Comparison of ENCODE assay signal across 11 cellular contexts in genomic region chr11:45815747-45816146, GRCh38. TPM values are rescaled to one million over a fixed set of nuclear protein-coding genes. Genes with fewer than 3 reads are reported as not detected.
DNase-seq lines count a peak whose midpoint lies in the region; ATAC-seq, FAIRE-seq and TF ChIP-seq lines count a peak whose summit lies in the region.
"Had no signal": no experiment of that assay in that cellular context is flagged by ENCODE, and none has a peak within 500 bp of the region (broad histone marks: within the 10 kb centered on the region; RNA-seq: fewer than 3 reads in every experiment).

No MANE protein-coding gene starts in this region.

- H3K9me3 Mint-ChIP-seq in activated naive CD8-positive, alpha-beta T cell treated with anti-CD3 and anti-CD28 coated beads, Interleukin-2, amount 10 ng/mL, durations not matched to agents 7 days and 5 days, result no peaks in the 10 kb centered on the region
- no peaks in the 10 kb centered on the region for H3K9me3 Mint-ChIP-seq in activated naive CD8-positive, alpha-beta T cell treated with anti-CD3 and anti-CD28 coated beads for 36 hours
- H3K9me3 Mint-ChIP-seq: central memory CD8-positive, alpha-beta T cell had no signal

- no peak for DNase-seq in activated naive CD8-positive, alpha-beta T cell treated with anti-CD3 and anti-CD28 coated beads, Interleukin-2, amount 10 ng/mL, durations not matched to agents 7 days and 5 days
- DNase-seq in activated naive CD8-positive, alpha-beta T cell treated with anti-CD3 and anti-CD28 coated beads for 36 hours, result no peak
- DNase-seq in RCC 7860 (ENCODE audit: low spot score) (peak; percentile 20), fibroblast of peridontal ligament (ENCODE audit: extremely low read depth) (peak; percentile 8), NK-92 (lab: John Stamatoyannopoulos, UW; ENCODE audit: unreplicated experiment) (no peak), D721Med (ENCODE audit: insufficient read length, low spot score) (no peak)
- no peak for DNase-seq in stimulated activated naive CD8-positive, alpha-beta T cell treated with anti-CD3 and anti-CD28 coated beads, Interleukin-15, Interleukin-2, amounts not matched to agents 100 U/mL and 50 U/mL, for 24 hours
- DNase-seq: naive thymus-derived CD4-positive, alpha-beta T cell; NCI-H2029 had no signal

- peaks cover 1% of the 10 kb centered on the region for H3K36me3 Mint-ChIP-seq in activated naive CD8-positive, alpha-beta T cell treated with anti-CD3 and anti-CD28 coated beads, Interleukin-2, amount 10 ng/mL, durations not matched to agents 7 days and 5 days
- H3K36me3 Mint-ChIP-seq in activated naive CD8-positive, alpha-beta T cell treated with anti-CD3 and anti-CD28 coated beads for 36 hours, result peaks cover 2% of the 10 kb centered on the region

- FAIRE-seq in RCC 7860 (lab: Jason Lieb, UNC), result no peak
- FAIRE-seq in D721Med (lab: Jason Lieb, UNC), result no peak

- H3K27me3 Mint-ChIP-seq in activated naive CD8-positive, alpha-beta T cell treated with anti-CD3 and anti-CD28 coated beads, Interleukin-2, amount 10 ng/mL, durations not matched to agents 7 days and 5 days, result no peaks in the 10 kb centered on the region
- H3K27me3 Mint-ChIP-seq in activated naive CD8-positive, alpha-beta T cell treated with anti-CD3 and anti-CD28 coated beads for 36 hours, result no peaks in the 10 kb centered on the region
- H3K27me3 Mint-ChIP-seq: central memory CD8-positive, alpha-beta T cell had no signal

- no peak overlapping the region for H3K27ac Mint-ChIP-seq in activated naive CD8-positive, alpha-beta T cell treated with anti-CD3 and anti-CD28 coated beads, Interleukin-2, amount 10 ng/mL, durations not matched to agents 7 days and 5 days
- no peak overlapping the region for H3K27ac Mint-ChIP-seq in activated naive CD8-positive, alpha-beta T cell treated with anti-CD3 and anti-CD28 coated beads for 36 hours
- H3K27ac Mint-ChIP-seq: naive thymus-derived CD4-positive, alpha-beta T cell had no signal

- TF ChIP-seq CTCF in D721Med (IDR thresholded peaks at IDR 0.05; ENCODE audit: insufficient read depth, missing control alignments), result no peak

- POLR2A ChIA-PET in activated naive CD8-positive, alpha-beta T cell treated with anti-CD3 and anti-CD28 coated beads, Interleukin-2, amount 10 ng/mL, durations not matched to agents 7 days and 5 days (lab: Charles Lee), result interaction anchor here (1.4 to 1.6 kb wide), 2 partner anchors 11 to 17 kb away, joined by 5 to 6 read pairs; partner anchors contain the start of gene SLC35C1

- peaks cover 7% of the 10 kb centered on the region for H3K4me1 Mint-ChIP-seq in activated naive CD8-positive, alpha-beta T cell treated with anti-CD3 and anti-CD28 coated beads, Interleukin-2, amount 10 ng/mL, durations not matched to agents 7 days and 5 days
- H3K4me1 Mint-ChIP-seq in activated naive CD8-positive, alpha-beta T cell treated with anti-CD3 and anti-CD28 coated beads for 36 hours, result peaks cover 8% of the 10 kb centered on the region
- H3K4me1 Mint-ChIP-seq: central memory CD8-positive, alpha-beta T cell had no signal

- ATAC-seq in activated naive CD8-positive, alpha-beta T cell treated with anti-CD3 and anti-CD28 coated beads, Interleukin-2, amount 10 ng/mL, durations not matched to agents 7 days and 5 days (ENCODE audit: low read depth), result peak; percentile 35
- ATAC-seq in stimulated activated naive CD8-positive, alpha-beta T cell treated with anti-CD3 and anti-CD28 coated beads, Interleukin-15, Interleukin-2, amounts not matched to agents 100 U/mL and 50 U/mL, for 24 hours, result no peak
- ATAC-seq in GM19324 (IDR thresholded peaks at IDR 0.05; ENCODE audit: low FRiP score, unreplicated experiment), result no peak
- ATAC-seq: naive thymus-derived CD4-positive, alpha-beta T cell had no signal

- H3K4me3 Mint-ChIP-seq in activated naive CD8-positive, alpha-beta T cell treated with anti-CD3 and anti-CD28 coated beads, Interleukin-2, amount 10 ng/mL, durations not matched to agents 7 days and 5 days, result no peak overlapping the region
- H3K4me3 Mint-ChIP-seq in activated naive CD8-positive, alpha-beta T cell treated with anti-CD3 and anti-CD28 coated beads for 36 hours, result no peak overlapping the region
- H3K4me3 Mint-ChIP-seq: central memory CD8-positive, alpha-beta T cell; naive thymus-derived CD4-positive, alpha-beta T cell had no signal

RNA-seq across cellular contexts. Expression of gene SLC35C1, which starts 10.8 kb away (rescaled TPM):
- total RNA-seq in activated naive CD8-positive, alpha-beta T cell treated with anti-CD3 and anti-CD28 coated beads, Interleukin-2, amount 10 ng/mL, durations not matched to agents 7 days and 5 days, result 10 to 100 TPM; 18.0 to 20.2 TPM
- 10 to 100 TPM; 12.1 to 12.6 TPM for total RNA-seq in activated naive CD8-positive, alpha-beta T cell treated with anti-CD3 and anti-CD28 coated beads for 36 hours

RNA-seq across cellular contexts. Expression of gene CRY2, which starts 31.5 kb away (rescaled TPM):
- total RNA-seq in activated naive CD8-positive, alpha-beta T cell treated with anti-CD3 and anti-CD28 coated beads, Interleukin-2, amount 10 ng/mL, durations not matched to agents 7 days and 5 days, result 10 to 100 TPM; 32.4 to 36.9 TPM
- 10 to 100 TPM; 10.6 to 14.7 TPM for total RNA-seq in activated naive CD8-positive, alpha-beta T cell treated with anti-CD3 and anti-CD28 coated beads for 36 hours

Comparison
In these comparisons a context has a peak if more than half of its experiments do, and no peak if none do; other contexts are left out.
1. DNase-seq: peak in RCC 7860 (single experiment) and fibroblast of peridontal ligament (single experiment); none in activated naive CD8-positive, alpha-beta T cell treated with anti-CD3 and anti-CD28 coated beads, Interleukin-2, amount 10 ng/mL, durations not matched to agents 7 days and 5 days (single experiment), activated naive CD8-positive, alpha-beta T cell treated with anti-CD3 and anti-CD28 coated beads for 36 hours (single experiment), NK-92 (single experiment), D721Med (single experiment) and stimulated activated naive CD8-positive, alpha-beta T cell treated with anti-CD3 and anti-CD28 coated beads, Interleukin-15, Interleukin-2, amounts not matched to agents 100 U/mL and 50 U/mL, for 24 hours (single experiment).